Comparison of ENCODE assay signal across 1 cellular context in genomic region chr2:135473567-135473966, GRCh38.
TF ChIP-seq lines count a peak whose summit lies in the region.

No MANE protein-coding gene starts in this region.

TF ChIP-seq in HepG2, 621 proteins besides CTCF, POLR2A, EP300 and RAD21 (continued from another document and continues in another):
- TF ChIP-seq SOX6 (IDR thresholded peaks at IDR 0.05) (no peak), SOX6 (CRISPR knock-in tag; IDR thresholded peaks at IDR 0.05) (peak; percentile 35; the same call in 1 of the 2 replicates), NKX3-1 (CRISPR knock-in tag; IDR thresholded peaks at IDR 0.05) (no peak), MBNL3 (CRISPR knock-in tag; conservative IDR thresholded peaks at IDR 0.05) (no peak), AHR (CRISPR knock-in tag; IDR thresholded peaks at IDR 0.05) (no peak), ESRRA (CRISPR knock-in tag; IDR thresholded peaks at IDR 0.05; ENCODE audit: low read depth) (no peak), TSC22D2 (CRISPR knock-in tag; IDR thresholded peaks at IDR 0.05; ENCODE audit: borderline replicate concordance) (no peak), CCDC6 (CRISPR knock-in tag; IDR thresholded peaks at IDR 0.05) (no peak), ZNF607 (CRISPR knock-in tag; IDR thresholded peaks at IDR 0.05; ENCODE audit: borderline replicate concordance) (no peak), ETV6 (CRISPR knock-in tag; conservative IDR thresholded peaks at IDR 0.05) (no peak), FIP1L1 (IDR thresholded peaks at IDR 0.05; ENCODE audit: borderline replicate concordance, insufficient read depth, low read depth, low read length) (no peak), ZNF414 (CRISPR knock-in tag; IDR thresholded peaks at IDR 0.05) (no peak), ATRX (CRISPR knock-in tag; IDR thresholded peaks at IDR 0.05; ENCODE audit: borderline replicate concordance) (no peak), ELK4 (CRISPR knock-in tag; IDR thresholded peaks at IDR 0.05; ENCODE audit: borderline replicate concordance) (no peak), ELF3 (CRISPR knock-in tag; IDR thresholded peaks at IDR 0.05) (peak; percentile 25; the same call in 1 of the 2 replicates), ZNF605 (CRISPR knock-in tag; IDR thresholded peaks at IDR 0.05) (no peak), HMG20A (CRISPR knock-in tag; IDR thresholded peaks at IDR 0.05; ENCODE audit: borderline replicate concordance) (no peak), KLF16 (CRISPR knock-in tag; IDR thresholded peaks at IDR 0.05) (peak in 1 of 2 experiments; percentile 43; a peak in 1 of 4 replicates), KMT2B (CRISPR knock-in tag; IDR thresholded peaks at IDR 0.05) (no peak), ZNF569 (CRISPR knock-in tag; IDR thresholded peaks at IDR 0.05; ENCODE audit: borderline replicate concordance) (no peak), ZNF703 (CRISPR knock-in tag; IDR thresholded peaks at IDR 0.05; ENCODE audit: borderline replicate concordance) (no peak), HIC2 (CRISPR knock-in tag; IDR thresholded peaks at IDR 0.05; ENCODE audit: low read depth) (no peak), ZNF772 (CRISPR knock-in tag; IDR thresholded peaks at IDR 0.05) (no peak), REST (IDR thresholded peaks at IDR 0.05; ENCODE audit: borderline replicate concordance in 1 of 2, low read depth in 1 of 2, low read length in 2 of 2) (no peak), NFE2L1 (CRISPR knock-in tag; IDR thresholded peaks at IDR 0.05; ENCODE audit: borderline replicate concordance) (no peak), ZNF547 (CRISPR knock-in tag; IDR thresholded peaks at IDR 0.05) (no peak), ZSCAN29 (CRISPR knock-in tag; conservative IDR thresholded peaks at IDR 0.05) (no peak), ZNF782 (CRISPR knock-in tag; IDR thresholded peaks at IDR 0.05; ENCODE audit: borderline replicate concordance) (no peak), ZNF296 (CRISPR knock-in tag; conservative IDR thresholded peaks at IDR 0.05) (no peak), RFX1 (IDR thresholded peaks at IDR 0.05) (no peak), ZNF775 (CRISPR knock-in tag; IDR thresholded peaks at IDR 0.05; ENCODE audit: borderline replicate concordance) (no peak), NAIF1 (CRISPR knock-in tag; IDR thresholded peaks at IDR 0.05; ENCODE audit: borderline replicate concordance) (no peak), CEBPB (IDR thresholded peaks at IDR 0.05; ENCODE audit: borderline replicate concordance, low read depth, low read length) (0 out of 2 replicates have a peak, but pooled peaks have one; percentile 24), ZNF362 (CRISPR knock-in tag; IDR thresholded peaks at IDR 0.05; ENCODE audit: borderline replicate concordance) (no peak), GMEB2 (CRISPR knock-in tag; IDR thresholded peaks at IDR 0.05; ENCODE audit: low read depth) (no peak), ZNF160 (CRISPR knock-in tag; IDR thresholded peaks at IDR 0.05) (no peak), ZNF710 (CRISPR knock-in tag; IDR thresholded peaks at IDR 0.05; ENCODE audit: borderline replicate concordance) (no peak), FOSL2 (CRISPR knock-in tag; IDR thresholded peaks at IDR 0.05) (no peak), SNAPC5 (CRISPR knock-in tag; IDR thresholded peaks at IDR 0.05; ENCODE audit: borderline replicate concordance) (no peak), ZNF800 (CRISPR knock-in tag; IDR thresholded peaks at IDR 0.05) (no peak), TBL1XR1 (IDR thresholded peaks at IDR 0.05; ENCODE audit: borderline replicate concordance, low read length, partially characterized antibody) (no peak), ZNF841 (CRISPR knock-in tag; IDR thresholded peaks at IDR 0.05; ENCODE audit: borderline replicate concordance) (no peak), HHEX (CRISPR knock-in tag; IDR thresholded peaks at IDR 0.05) (no peak), GATAD2A (CRISPR knock-in tag; IDR thresholded peaks at IDR 0.05) (peak; percentile 51), ZNF83 (CRISPR knock-in tag; IDR thresholded peaks at IDR 0.05; ENCODE audit: borderline replicate concordance) (no peak), PHF8 (CRISPR knock-in tag; IDR thresholded peaks at IDR 0.05) (no peak), THAP7 (CRISPR knock-in tag; IDR thresholded peaks at IDR 0.05) (no peak), ZNF704 (CRISPR knock-in tag; IDR thresholded peaks at IDR 0.05; ENCODE audit: borderline replicate concordance) (no peak), ZNF674 (CRISPR knock-in tag; IDR thresholded peaks at IDR 0.05; ENCODE audit: low read depth) (no peak), SP5 (CRISPR knock-in tag; IDR thresholded peaks at IDR 0.05; ENCODE audit: borderline replicate concordance, low read depth) (peak; percentile 29; the same call in 1 of the 2 replicates), KMT2A (CRISPR knock-in tag; IDR thresholded peaks at IDR 0.05) (0 out of 2 replicates have a peak, but pooled peaks have one; percentile 18), BCL6 (CRISPR knock-in tag; IDR thresholded peaks at IDR 0.05) (no peak), BRF2 (CRISPR knock-in tag; IDR thresholded peaks at IDR 0.05) (no peak)
